Comparison of ENCODE assay signal across 1 cellular context in the genomic region with DNA sequence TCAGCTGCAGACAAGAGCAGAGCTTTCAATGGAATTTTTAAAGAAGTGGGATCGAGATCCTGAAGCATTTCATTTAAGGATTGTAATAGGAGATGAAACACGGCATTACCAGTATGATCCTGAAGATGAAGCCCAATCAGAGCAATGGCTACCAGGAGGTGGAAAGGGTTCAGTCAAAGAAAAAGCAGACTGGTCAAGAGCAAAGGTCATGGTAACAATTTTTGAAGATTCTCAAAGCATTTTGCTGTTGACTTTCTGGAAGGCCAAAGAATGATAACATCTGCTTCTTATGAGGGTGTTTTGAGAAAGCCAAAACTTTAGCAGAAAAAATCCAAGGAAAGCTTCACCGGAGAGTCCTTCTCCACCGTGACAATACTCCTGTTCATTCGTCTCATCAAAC.
TF ChIP-seq lines count a peak whose summit lies in the region.

No MANE protein-coding gene starts in this region.

TF ChIP-seq in GM23338, 12 proteins besides CTCF, POLR2A, EP300 and RAD21 (continued from another document):
- TF ChIP-seq, protein P1, sequence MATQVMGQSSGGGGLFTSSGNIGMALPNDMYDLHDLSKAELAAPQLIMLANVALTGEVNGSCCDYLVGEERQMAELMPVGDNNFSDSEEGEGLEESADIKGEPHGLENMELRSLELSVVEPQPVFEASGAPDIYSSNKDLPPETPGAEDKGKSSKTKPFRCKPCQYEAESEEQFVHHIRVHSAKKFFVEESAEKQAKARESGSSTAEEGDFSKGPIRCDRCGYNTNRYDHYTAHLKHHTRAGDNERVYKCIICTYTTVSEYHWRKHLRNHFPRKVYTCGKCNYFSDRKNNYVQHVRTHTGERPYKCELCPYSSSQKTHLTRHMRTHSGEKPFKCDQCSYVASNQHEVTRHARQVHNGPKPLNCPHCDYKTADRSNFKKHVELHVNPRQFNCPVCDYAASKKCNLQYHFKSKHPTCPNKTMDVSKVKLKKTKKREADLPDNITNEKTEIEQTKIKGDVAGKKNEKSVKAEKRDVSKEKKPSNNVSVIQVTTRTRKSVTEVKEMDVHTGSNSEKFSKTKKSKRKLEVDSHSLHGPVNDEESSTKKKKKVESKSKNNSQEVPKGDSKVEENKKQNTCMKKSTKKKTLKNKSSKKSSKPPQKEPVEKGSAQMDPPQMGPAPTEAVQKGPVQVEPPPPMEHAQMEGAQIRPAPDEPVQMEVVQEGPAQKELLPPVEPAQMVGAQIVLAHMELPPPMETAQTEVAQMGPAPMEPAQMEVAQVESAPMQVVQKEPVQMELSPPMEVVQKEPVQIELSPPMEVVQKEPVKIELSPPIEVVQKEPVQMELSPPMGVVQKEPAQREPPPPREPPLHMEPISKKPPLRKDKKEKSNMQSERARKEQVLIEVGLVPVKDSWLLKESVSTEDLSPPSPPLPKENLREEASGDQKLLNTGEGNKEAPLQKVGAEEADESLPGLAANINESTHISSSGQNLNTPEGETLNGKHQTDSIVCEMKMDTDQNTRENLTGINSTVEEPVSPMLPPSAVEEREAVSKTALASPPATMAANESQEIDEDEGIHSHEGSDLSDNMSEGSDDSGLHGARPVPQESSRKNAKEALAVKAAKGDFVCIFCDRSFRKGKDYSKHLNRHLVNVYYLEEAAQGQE (IDR thresholded peaks at IDR 0.05; ENCODE audit: unreplicated experiment), result no peak
- no peak for TF ChIP-seq STAT1 (IDR thresholded peaks at IDR 0.05; ENCODE audit: unreplicated experiment)
